Comparison of ENCODE assay signal across 5 cellular contexts in genomic region chr18:75321431-75321830, GRCh38.
"Had no signal": no experiment of that assay in that cellular context is flagged by ENCODE, and none has a peak within 500 bp of the region (broad histone marks: within the 10 kb centered on the region; RNA-seq: fewer than 3 reads in every experiment).

No MANE protein-coding gene starts in this region.

- H3K27ac Mint-ChIP-seq: GM23338, H9, IgD-negative memory B cell had no signal

- ATAC-seq: GM23338 had no signal

- H3K36me3 Mint-ChIP-seq: IgD-negative memory B cell had no signal

- DNase-seq: H9, HCEC 1CT, KBM-7 had no signal

- H3K4me1 Mint-ChIP-seq: GM23338, H9 had no signal

- H2AFZ ChIP-seq: GM23338 had no signal

- H3K4me2 ChIP-seq: GM23338 had no signal

- H3K4me3 Mint-ChIP-seq: GM23338, H9, IgD-negative memory B cell had no signal

- H3K4me3 ChIP-seq: GM23338 had no signal
